1 cellular context compared by ENCODE assay signal in genomic region chr2:230410861-230411464, GRCh38.
TF ChIP-seq lines count a peak whose summit lies in the region.

No MANE protein-coding gene starts in this region.

TF ChIP-seq in H1, 55 proteins besides CTCF, POLR2A, EP300 and RAD21 (continued from another document):
- TF ChIP-seq GABPA (IDR thresholded peaks at IDR 0.05; ENCODE audit: borderline replicate concordance, insufficient read depth, low read length), result no peak
- TF ChIP-seq HDAC6 (IDR thresholded peaks at IDR 0.05; ENCODE audit: low read depth, low read length), result no peak
- no peak for TF ChIP-seq GTF2F1 (IDR thresholded peaks at IDR 0.05; ENCODE audit: borderline replicate concordance, low read depth, low read length)
- TF ChIP-seq ATF2 (IDR thresholded peaks at IDR 0.05; ENCODE audit: low read length), result no peak
- TF ChIP-seq MAFK (IDR thresholded peaks at IDR 0.05; ENCODE audit: low read depth, low read length), result no peak
- no peak for TF ChIP-seq EZH2 (IDR thresholded peaks at IDR 0.05; ENCODE audit: low read depth, low read length, severe bottlenecking)
- TF ChIP-seq SIN3A (conservative IDR thresholded peaks at IDR 0.05 in 1 of 2, IDR thresholded peaks at IDR 0.05 in 1 of 2; ENCODE audit: low read depth in 1 of 2, low read length in 2 of 2), result no peak
- TF ChIP-seq RFX5 (IDR thresholded peaks at IDR 0.05; ENCODE audit: borderline replicate concordance, low read depth, low read length), result no peak
- no peak for TF ChIP-seq YY1 (IDR thresholded peaks at IDR 0.05; ENCODE audit: low read depth, low read length)
